In genomic region chr7:156194813-156195212, GRCh38 we compare ENCODE assay signal across 15 cellular contexts.
DNase-seq lines count a peak whose midpoint lies in the region; FAIRE-seq and TF ChIP-seq lines count a peak whose summit lies in the region.
"Had no signal": no experiment of that assay in that cellular context is flagged by ENCODE, and none has a peak within 500 bp of the region (broad histone marks: within the 10 kb centered on the region; RNA-seq: fewer than 3 reads in every experiment).

No MANE protein-coding gene starts in this region.

- no peak overlapping the region for H3K4me3 ChIP-seq in BLaER1 treated with 17β-estradiol and CSF1 and Interleukin-3, amounts not matched to agents 10 nM and 100 nM
- H3K4me3 ChIP-seq in H7 (ENCODE audit: insufficient read depth, low read depth, low read length) (no peak overlapping the region), uterus (no peak overlapping the region)
- H3K4me3 ChIP-seq: A549, GM12878, HAP-1 had no signal

- H3K36me3 ChIP-seq in BLaER1 treated with 17β-estradiol and CSF1 and Interleukin-3, amounts not matched to agents 10 nM and 100 nM: no peaks in the 10 kb centered on the region
- H3K36me3 ChIP-seq in H7 (replicated peaks; ENCODE audit: control insufficient read depth, insufficient read depth, low read length) (no peaks in the 10 kb centered on the region), uterus (no peaks in the 10 kb centered on the region)
- H3K36me3 ChIP-seq: HAP-1 had no signal

- peaks cover 19 to 33% (median 27%) of the 10 kb centered on the region in 10 experiments for H3K4me1 ChIP-seq in BLaER1 treated with 17β-estradiol and CSF1 and Interleukin-3, amounts not matched to agents 10 nM and 100 nM
- no peaks in the 10 kb centered on the region for H3K4me1 ChIP-seq in uterus
- H3K4me1 ChIP-seq: HAP-1 had no signal

- H3K27me3 ChIP-seq in BLaER1 treated with 17β-estradiol and CSF1 and Interleukin-3, amounts not matched to agents 10 nM and 100 nM: no peaks in the 10 kb centered on the region
- H3K27me3 ChIP-seq in H7 (ENCODE audit: control insufficient read depth, insufficient read depth, low read length) (no peaks in the 10 kb centered on the region), uterus (no peaks in the 10 kb centered on the region)

- DNase-seq in H7 (peak; percentile 58), NCI-H1417 treated with DMSO at 0.1 percent for 48 hours (lab: John Stamatoyannopoulos, UW) (peak; percentile 14), islet precursor cell (peak; percentile 39), NCI-H2227 treated with DMSO at 0.1 percent for 48 hours (lab: John Stamatoyannopoulos, UW) (no peak), RCC 7860 (ENCODE audit: low spot score) (no peak), uterus (no peak)
- DNase-seq in effector CD8-positive, alpha-beta T cell (lab: John Stamatoyannopoulos, UW): no peak
- DNase-seq: CD4-positive, CD25-positive, alpha-beta regulatory T cell; DMS53; HFFc6; KG1 had no signal

- H3K9ac ChIP-seq in BLaER1 treated with 17β-estradiol and CSF1 and Interleukin-3, amounts not matched to agents 10 nM and 100 nM: no peak overlapping the region

- H3K9me3 ChIP-seq in BLaER1 treated with 17β-estradiol and CSF1 and Interleukin-3, amounts not matched to agents 10 nM and 100 nM (replicated peaks in 1 of 11): peaks cover 0 to 9% (median 0%) of the 10 kb centered on the region in 11 experiments; a peak in 2 of 22 replicates
- H3K9me3 ChIP-seq in uterus: no peaks in the 10 kb centered on the region
- H3K9me3 ChIP-seq: HAP-1 had no signal

- no peak for TF ChIP-seq POLR2A in uterus (IDR thresholded peaks at IDR 0.05)

- no peak for TF ChIP-seq CTCF in uterus (IDR thresholded peaks at IDR 0.05)

- FAIRE-seq in RCC 7860 (lab: Jason Lieb, UNC): no peak
- FAIRE-seq: A549, GM12878 had no signal

- H3K4me2 ChIP-seq in BLaER1 treated with 17β-estradiol and CSF1 and Interleukin-3, amounts not matched to agents 10 nM and 100 nM: peak overlapping the region; percentile 38 to 72 (median 58)
- H3K4me2 ChIP-seq: A549 had no signal

- intact Hi-C loops in uterus (cut with DNase I; ENCODE audit: low total_unique reads): no loop called here

- H3K27ac ChIP-seq in BLaER1 treated with 17β-estradiol and CSF1 and Interleukin-3, amounts not matched to agents 10 nM and 100 nM: no peak overlapping the region
- no peak overlapping the region for H3K27ac ChIP-seq in uterus
- H3K27ac ChIP-seq: A549 had no signal

- H4K20me1 ChIP-seq in BLaER1 treated with 17β-estradiol and CSF1 and Interleukin-3, amounts not matched to agents 10 nM and 100 nM: no peaks in the 10 kb centered on the region

Comparison
In these comparisons a context has a peak if more than half of its experiments do, and no peak if none do; other contexts are left out.
1. DNase-seq: peak in H7 (single experiment), NCI-H1417 treated with DMSO at 0.1 percent for 48 hours (single experiment) and islet precursor cell (single experiment); none in NCI-H2227 treated with DMSO at 0.1 percent for 48 hours (single experiment), RCC 7860 (single experiment), uterus (0 of 2) and effector CD8-positive, alpha-beta T cell (single experiment).